ENCODE assay signal across 2 cellular contexts in the genomic region with DNA sequence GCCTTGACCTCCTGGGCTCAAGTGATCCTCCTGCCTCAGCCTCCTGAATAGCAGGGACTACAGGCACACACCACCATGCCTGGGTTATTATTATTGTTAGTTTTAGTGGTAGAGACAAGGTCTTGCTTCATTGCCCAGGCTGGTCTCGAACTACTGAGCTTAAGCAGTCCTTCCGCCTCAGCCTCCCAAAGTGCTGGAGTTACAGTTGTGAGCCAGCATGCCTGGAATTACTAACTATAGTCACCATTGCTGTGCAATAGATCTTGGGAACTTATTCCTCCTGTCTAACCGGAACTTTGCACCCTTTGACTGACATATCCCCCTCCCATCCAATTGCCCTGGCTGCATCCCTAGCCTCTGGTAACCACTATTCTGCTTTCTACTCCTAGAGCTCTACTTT.
TF ChIP-seq lines count a peak whose summit lies in the region.

No MANE protein-coding gene starts in this region.

TF ChIP-seq in WTC11, 78 proteins besides CTCF, POLR2A, EP300 and RAD21:
- TF ChIP-seq, protein P1, sequence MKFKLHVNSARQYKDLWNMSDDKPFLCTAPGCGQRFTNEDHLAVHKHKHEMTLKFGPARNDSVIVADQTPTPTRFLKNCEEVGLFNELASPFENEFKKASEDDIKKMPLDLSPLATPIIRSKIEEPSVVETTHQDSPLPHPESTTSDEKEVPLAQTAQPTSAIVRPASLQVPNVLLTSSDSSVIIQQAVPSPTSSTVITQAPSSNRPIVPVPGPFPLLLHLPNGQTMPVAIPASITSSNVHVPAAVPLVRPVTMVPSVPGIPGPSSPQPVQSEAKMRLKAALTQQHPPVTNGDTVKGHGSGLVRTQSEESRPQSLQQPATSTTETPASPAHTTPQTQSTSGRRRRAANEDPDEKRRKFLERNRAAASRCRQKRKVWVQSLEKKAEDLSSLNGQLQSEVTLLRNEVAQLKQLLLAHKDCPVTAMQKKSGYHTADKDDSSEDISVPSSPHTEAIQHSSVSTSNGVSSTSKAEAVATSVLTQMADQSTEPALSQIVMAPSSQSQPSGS (CRISPR knock-in tag; IDR thresholded peaks at IDR 0.05; ENCODE audit: borderline replicate concordance, low read depth) = no peak
- TF ChIP-seq GABPB1 (CRISPR knock-in tag; IDR thresholded peaks at IDR 0.05) (no peak), ZNF671 (CRISPR knock-in tag; IDR thresholded peaks at IDR 0.05) (no peak), ZNF232 (CRISPR knock-in tag; IDR thresholded peaks at IDR 0.05) (no peak), ZNF219 (CRISPR knock-in tag; IDR thresholded peaks at IDR 0.05; ENCODE audit: borderline replicate concordance) (no peak), TP53 (CRISPR knock-in tag; IDR thresholded peaks at IDR 0.05) (no peak), MYBL2 (CRISPR knock-in tag; IDR thresholded peaks at IDR 0.05) (no peak)
- TF ChIP-seq, protein P2, sequence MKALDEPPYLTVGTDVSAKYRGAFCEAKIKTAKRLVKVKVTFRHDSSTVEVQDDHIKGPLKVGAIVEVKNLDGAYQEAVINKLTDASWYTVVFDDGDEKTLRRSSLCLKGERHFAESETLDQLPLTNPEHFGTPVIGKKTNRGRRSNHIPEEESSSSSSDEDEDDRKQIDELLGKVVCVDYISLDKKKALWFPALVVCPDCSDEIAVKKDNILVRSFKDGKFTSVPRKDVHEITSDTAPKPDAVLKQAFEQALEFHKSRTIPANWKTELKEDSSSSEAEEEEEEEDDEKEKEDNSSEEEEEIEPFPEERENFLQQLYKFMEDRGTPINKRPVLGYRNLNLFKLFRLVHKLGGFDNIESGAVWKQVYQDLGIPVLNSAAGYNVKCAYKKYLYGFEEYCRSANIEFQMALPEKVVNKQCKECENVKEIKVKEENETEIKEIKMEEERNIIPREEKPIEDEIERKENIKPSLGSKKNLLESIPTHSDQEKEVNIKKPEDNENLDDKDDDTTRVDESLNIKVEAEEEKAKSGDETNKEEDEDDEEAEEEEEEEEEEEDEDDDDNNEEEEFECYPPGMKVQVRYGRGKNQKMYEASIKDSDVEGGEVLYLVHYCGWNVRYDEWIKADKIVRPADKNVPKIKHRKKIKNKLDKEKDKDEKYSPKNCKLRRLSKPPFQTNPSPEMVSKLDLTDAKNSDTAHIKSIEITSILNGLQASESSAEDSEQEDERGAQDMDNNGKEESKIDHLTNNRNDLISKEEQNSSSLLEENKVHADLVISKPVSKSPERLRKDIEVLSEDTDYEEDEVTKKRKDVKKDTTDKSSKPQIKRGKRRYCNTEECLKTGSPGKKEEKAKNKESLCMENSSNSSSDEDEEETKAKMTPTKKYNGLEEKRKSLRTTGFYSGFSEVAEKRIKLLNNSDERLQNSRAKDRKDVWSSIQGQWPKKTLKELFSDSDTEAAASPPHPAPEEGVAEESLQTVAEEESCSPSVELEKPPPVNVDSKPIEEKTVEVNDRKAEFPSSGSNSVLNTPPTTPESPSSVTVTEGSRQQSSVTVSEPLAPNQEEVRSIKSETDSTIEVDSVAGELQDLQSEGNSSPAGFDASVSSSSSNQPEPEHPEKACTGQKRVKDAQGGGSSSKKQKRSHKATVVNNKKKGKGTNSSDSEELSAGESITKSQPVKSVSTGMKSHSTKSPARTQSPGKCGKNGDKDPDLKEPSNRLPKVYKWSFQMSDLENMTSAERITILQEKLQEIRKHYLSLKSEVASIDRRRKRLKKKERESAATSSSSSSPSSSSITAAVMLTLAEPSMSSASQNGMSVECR (CRISPR knock-in tag; IDR thresholded peaks at IDR 0.05; ENCODE audit: borderline replicate concordance) = no peak
TF ChIP-seq in WTC11: peak in this region for 0.

TF ChIP-seq in H1, 55 proteins besides CTCF, POLR2A, EP300 and RAD21 (continued from another document):
- TF ChIP-seq, protein P1 (IDR thresholded peaks at IDR 0.05; ENCODE audit: low read length) = no peak
- TF ChIP-seq CHD2 (IDR thresholded peaks at IDR 0.05; ENCODE audit: low read length) = no peak
- no peak for TF ChIP-seq ASH2L (IDR thresholded peaks at IDR 0.05; ENCODE audit: low read length)
- TF ChIP-seq MAFK (IDR thresholded peaks at IDR 0.05; ENCODE audit: low read depth, low read length) = no peak
- TF ChIP-seq HDAC6 (IDR thresholded peaks at IDR 0.05; ENCODE audit: low read depth, low read length) = no peak
- no peak for TF ChIP-seq HDAC2 (IDR thresholded peaks at IDR 0.05; ENCODE audit: borderline replicate concordance in 1 of 2, low read depth in 2 of 2, low read length in 2 of 2)
- TF ChIP-seq TCF12 (IDR thresholded peaks at IDR 0.05; ENCODE audit: low read depth, low read length) = no peak
- no peak for TF ChIP-seq YY1 (IDR thresholded peaks at IDR 0.05; ENCODE audit: low read depth, low read length)
- no peak for TF ChIP-seq SAP30 (IDR thresholded peaks at IDR 0.05; ENCODE audit: insufficient read depth, insufficient replicate concordance, low read length)
